Comparison of ENCODE assay signal across 17 cellular contexts in the genomic region with DNA sequence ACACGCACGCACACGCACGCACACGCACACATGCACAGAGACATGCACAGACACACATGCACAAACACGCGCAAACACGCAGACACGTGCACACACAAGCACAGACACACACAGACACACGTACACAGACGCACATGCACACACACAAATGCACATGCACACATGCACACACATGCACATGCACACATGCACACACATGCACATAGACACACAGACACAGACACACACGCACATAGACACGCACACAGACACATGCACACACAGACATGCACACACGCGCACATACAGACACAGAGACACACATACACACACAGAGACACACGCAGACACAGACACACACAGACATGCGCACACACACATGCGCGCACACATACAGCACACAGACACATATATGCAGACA.
"Had no signal": no experiment of that assay in that cellular context is flagged by ENCODE, and none has a peak within 500 bp of the region (broad histone marks: within the 10 kb centered on the region; RNA-seq: fewer than 3 reads in every experiment).

No MANE protein-coding gene starts in this region.

- H3K36me3 ChIP-seq: brain microvascular endothelial cell, lower lobe of right lung, neural progenitor cell, pancreas, upper lobe of left lung had no signal

- H3K9me3 ChIP-seq: lower lobe of right lung, pancreas, upper lobe of left lung had no signal

- H3K27ac ChIP-seq: brain microvascular endothelial cell, epithelial cell of prostate, lower lobe of right lung, neural progenitor cell, pancreas, upper lobe of left lung had no signal

- DNase-seq: activated CD4-positive, alpha-beta T cell treated with anti-CD3 and anti-CD28 coated beads, Interleukin-2, amount 10 ng/mL, durations not matched to agents 24 days and 14 days; activated CD4-positive, CD25-positive, alpha-beta regulatory T cell; activated CD8-positive, alpha-beta memory T cell treated with anti-CD3 and anti-CD28 coated beads, Interleukin-2, amount 50 U/mL, for 4 hours; activated CD8-positive, alpha-beta T cell treated with anti-CD3 and anti-CD28 coated beads, Interleukin-2, amount 10 ng/mL, durations not matched to agents 7 days and 5 days; activated gamma-delta T cell; activated T-cell treated with anti-CD3 and anti-CD28 coated beads, Interleukin-2, amount 50 U/mL, for 72 hours; brain microvascular endothelial cell; head of caudate nucleus; left cardiac atrium; lower lobe of right lung; stimulated activated CD4-positive, alpha-beta T cell treated with anti-CD3 and anti-CD28 coated beads, Interleukin-4, amount 100 ng/mL, for 24 hours; stimulated activated naive CD4-positive, alpha-beta T cell treated with Interleukin-2 at 50 U/mL for 16 hours; upper lobe of left lung had no signal

- FAIRE-seq: frontal cortex, pancreas had no signal

- H3K4me1 ChIP-seq: lower lobe of right lung, pancreas, upper lobe of left lung had no signal

- H3K4me2 ChIP-seq: neural progenitor cell had no signal

- H3K27me3 ChIP-seq: brain microvascular endothelial cell, neural progenitor cell, pancreas, upper lobe of left lung had no signal

- H3K9ac ChIP-seq: neural progenitor cell had no signal

- H3K4me3 ChIP-seq: lower lobe of right lung, neural progenitor cell, pancreas, upper lobe of left lung had no signal
